ENCODE assay signal across 14 cellular contexts in the genomic region with DNA sequence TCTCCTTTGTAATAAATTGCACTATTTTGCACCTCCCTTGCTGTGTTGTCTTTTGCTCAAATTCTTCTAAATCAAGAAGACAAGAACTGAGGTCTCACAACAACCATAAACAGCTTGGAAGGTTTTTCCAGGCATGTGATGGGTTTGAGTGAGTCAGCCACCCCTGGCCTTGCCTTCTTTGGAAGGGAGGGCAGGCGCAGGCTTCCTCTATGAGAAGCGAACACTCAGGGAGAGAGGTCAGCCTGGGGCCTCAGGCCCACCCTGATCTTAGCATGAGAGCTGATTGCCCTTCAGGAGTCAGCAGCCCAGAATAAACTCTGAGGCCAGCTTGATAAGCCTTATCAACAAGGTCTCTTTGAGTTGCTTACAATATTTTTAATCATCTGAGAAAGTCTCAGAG. TPM values are rescaled to one million over a fixed set of nuclear protein-coding genes. Genes with fewer than 3 reads are reported as not detected.
DNase-seq lines count a peak whose midpoint lies in the region; ATAC-seq lines count a peak whose summit lies in the region.
"Had no signal": no experiment of that assay in that cellular context is flagged by ENCODE, and none has a peak within 500 bp of the region (broad histone marks: within the 10 kb centered on the region; RNA-seq: fewer than 3 reads in every experiment).

No MANE protein-coding gene starts in this region.

- H3K9me3 ChIP-seq in SJSA1 (replicated peaks), result no peaks in the 10 kb centered on the region
- H3K9me3 ChIP-seq: A549 had no signal

- H3K4me1 ChIP-seq in SJSA1 (replicated peaks), result peaks cover 33% of the 10 kb centered on the region
- H3K4me1 ChIP-seq: parathyroid adenoma had no signal

- no peaks in the 10 kb centered on the region for H3K36me3 ChIP-seq in SJSA1

- H3K27ac ChIP-seq in SJSA1, result peak overlapping the region; percentile 32
- H3K27ac ChIP-seq: parathyroid adenoma had no signal

- no peak overlapping the region for H3K4me3 ChIP-seq in SJSA1
- H3K4me3 ChIP-seq: A549, GM23338 had no signal

- DNase-seq in A172 (ENCODE audit: low spot score), result peak; percentile 41
- peak; percentile 64 for DNase-seq in SJSA1 (ENCODE audit: low read depth in 1 of 2, low spot score in 2 of 2)
- DNase-seq in foreskin melanocyte, result peak; percentile 74
- DNase-seq in non-pigmented ciliary epithelial cell (ENCODE audit: low read depth), result peak; percentile 54
- no peak for DNase-seq in D341Med (ENCODE audit: low spot score)
- no peak for DNase-seq in COR-L47 (lab: John Stamatoyannopoulos, UW)
- DNase-seq in cerebellar cortex (ENCODE audit: low spot score), result no peak
- DNase-seq: activated CD4-positive, alpha-beta T cell treated with anti-CD3 and anti-CD28 coated beads for 4 hours; activated naive CD4-positive, alpha-beta T cell; effector memory CD8-positive, alpha-beta T cell had no signal

- ATAC-seq in GM19023 (IDR thresholded peaks at IDR 0.05; ENCODE audit: unreplicated experiment), result no peak
- ATAC-seq: A549; effector memory CD8-positive, alpha-beta T cell had no signal

- H3K27me3 ChIP-seq in SJSA1 (replicated peaks), result no peaks in the 10 kb centered on the region

RNA-seq across cellular contexts. Expression of a gene that starts 31.6 kb away (rescaled TPM):
- total RNA-seq in A172 (2014; rRNA removed; shearing (Covaris generic)), result 3.5 and 6.3 TPM in 2 replicates
- total RNA-seq in SJSA1 (2014; rRNA removed; shearing (Covaris generic)), result 12.5 and 25.8 TPM in 2 replicates

Comparison
In these comparisons a context has a peak if more than half of its experiments do, and no peak if none do; other contexts are left out.
1. DNase-seq: peak in A172 (single experiment), SJSA1 (2 of 2), foreskin melanocyte (single experiment) and non-pigmented ciliary epithelial cell (single experiment); none in D341Med (single experiment), COR-L47 (single experiment) and cerebellar cortex (single experiment).